Comparison of ENCODE assay signal across 8 cellular contexts in the genomic region with DNA sequence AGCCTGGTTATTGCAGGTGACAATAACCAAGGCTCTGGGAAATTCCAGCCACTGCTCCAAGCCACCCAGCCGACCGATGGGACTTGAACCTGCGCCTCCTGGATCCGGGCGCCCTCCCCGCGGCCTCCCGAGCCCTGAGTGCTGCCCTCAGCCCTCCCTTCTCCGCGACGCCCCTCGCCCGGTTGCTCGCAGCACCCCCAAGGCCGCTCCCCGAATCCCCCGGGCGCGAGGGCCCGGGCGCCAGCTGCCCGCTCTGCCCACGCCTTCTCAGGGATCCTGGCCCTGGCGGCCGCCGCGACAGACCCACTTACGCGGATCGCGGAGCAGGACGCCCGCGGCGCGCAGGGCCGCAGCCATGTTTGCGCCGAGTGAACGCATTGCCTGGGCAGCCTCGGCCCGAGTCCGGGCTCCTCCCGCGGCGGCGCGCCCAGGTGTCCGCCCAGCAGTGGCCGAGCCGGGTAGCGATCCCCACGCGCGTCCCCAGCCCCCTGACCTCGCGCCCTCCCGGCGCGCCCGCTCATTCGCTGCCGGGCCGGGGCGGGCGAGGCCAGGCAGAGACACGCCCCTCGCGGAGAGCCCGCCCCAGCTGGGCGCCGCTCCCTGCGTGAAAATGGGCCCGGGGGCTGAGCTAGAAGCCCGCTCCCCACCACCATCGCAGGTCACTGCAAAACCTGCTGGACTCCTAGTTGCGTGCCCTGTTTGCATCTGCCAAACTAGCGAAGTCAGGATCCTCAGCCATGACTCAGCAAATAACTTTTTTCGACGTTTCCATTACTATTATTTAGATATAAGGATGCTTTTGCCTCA. TPM values are rescaled to one million over a fixed set of nuclear protein-coding genes. Genes with fewer than 3 reads are reported as not detected.
DNase-seq lines count a peak whose midpoint lies in the region; ATAC-seq and TF ChIP-seq lines count a peak whose summit lies in the region.

A gene with protein sequence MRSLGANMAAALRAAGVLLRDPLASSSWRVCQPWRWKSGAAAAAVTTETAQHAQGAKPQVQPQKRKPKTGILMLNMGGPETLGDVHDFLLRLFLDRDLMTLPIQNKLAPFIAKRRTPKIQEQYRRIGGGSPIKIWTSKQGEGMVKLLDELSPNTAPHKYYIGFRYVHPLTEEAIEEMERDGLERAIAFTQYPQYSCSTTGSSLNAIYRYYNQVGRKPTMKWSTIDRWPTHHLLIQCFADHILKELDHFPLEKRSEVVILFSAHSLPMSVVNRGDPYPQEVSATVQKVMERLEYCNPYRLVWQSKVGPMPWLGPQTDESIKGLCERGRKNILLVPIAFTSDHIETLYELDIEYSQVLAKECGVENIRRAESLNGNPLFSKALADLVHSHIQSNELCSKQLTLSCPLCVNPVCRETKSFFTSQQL (minus strand): TSS at position 460 of the 807 bp plus-strand sequence. CDS start 82 bp downstream, at position 378.

- DNase-seq in NCI-H82 (lab: John Stamatoyannopoulos, UW) = peak; percentile 62
- no peak for DNase-seq in NCI-H82 treated with DMSO at 0.1 percent for 48 hours (lab: John Stamatoyannopoulos, UW; ENCODE audit: unreplicated experiment)
- peak; percentile 40 for DNase-seq in NCI-H2196 (lab: John Stamatoyannopoulos, UW; ENCODE audit: unreplicated experiment)
- peak; percentile 40 to 45 for DNase-seq in activated CD4-positive, alpha-beta T cell treated with anti-CD3 and anti-CD28 coated beads for 24 hours (ENCODE audit: low read depth in 2 of 2)
- peak; percentile 92 for DNase-seq in chondrocyte (ENCODE audit: low spot score)
- peak; percentile 75 for DNase-seq in kidney tubule cell (ENCODE audit: low spot score)
- DNase-seq in stimulated activated CD4-positive, alpha-beta T cell treated with anti-CD3 and anti-CD28 coated beads, Interleukin-1b, Interleukin-23, amount 100 ng/mL, for 24 hours (ENCODE audit: low read depth in 4 of 4, low spot score in 1 of 4) = peak; percentile 24 to 55 (median 30)

- peaks cover 3% of the 10 kb centered on the region for H3K36me3 Mint-ChIP-seq in chondrocyte (ENCODE audit: low read depth)

- ATAC-seq in HG02938 (IDR thresholded peaks at IDR 0.05; ENCODE audit: unreplicated experiment) = peak; percentile 79

- H3K27me3 Mint-ChIP-seq in chondrocyte (ENCODE audit: low read depth) = no peaks in the 10 kb centered on the region

- peak; percentile 26 for TF ChIP-seq CTCF in chondrocyte (IDR thresholded peaks at IDR 0.05)

- H3K4me1 Mint-ChIP-seq in chondrocyte (ENCODE audit: low read depth) = peaks cover 18% of the 10 kb centered on the region

- peak within 1 kb of the TSS; percentile 81 for H3K27ac Mint-ChIP-seq in chondrocyte (ENCODE audit: unreplicated experiment)

- no peaks in the 10 kb centered on the region for H3K9me3 Mint-ChIP-seq in chondrocyte (ENCODE audit: low read depth)

- peak within 1 kb of the TSS; percentile 82 for H3K4me3 Mint-ChIP-seq in chondrocyte (ENCODE audit: unreplicated experiment)

RNA-seq across cellular contexts. Expression of the gene that starts here (rescaled TPM):
- total RNA-seq in chondrocyte = 24.6 to 33.9 TPM (median 25.9 TPM) in 3 replicates
